In the genomic region with DNA sequence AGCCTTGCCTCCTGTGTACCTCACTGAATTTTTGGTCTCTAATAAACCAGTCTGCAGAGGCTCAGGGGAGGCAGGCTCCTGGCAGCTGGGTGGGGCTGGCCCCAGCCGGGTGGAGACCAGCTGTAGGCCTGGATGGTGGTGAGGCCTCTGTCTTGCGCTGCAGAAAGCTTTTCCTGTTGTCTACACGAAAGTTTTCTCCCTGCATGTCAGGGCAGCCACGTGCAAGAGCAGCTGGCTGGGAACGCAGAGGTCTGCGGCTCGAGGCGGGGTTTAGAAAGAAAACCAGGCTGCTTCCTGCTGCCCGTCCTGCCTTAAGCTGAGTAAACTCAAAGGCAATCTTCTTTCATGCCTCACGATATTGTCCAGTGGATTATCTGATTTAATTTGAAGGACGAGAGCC, we compare ENCODE assay signal across 9 cellular contexts. TPM values are rescaled to one million over a fixed set of nuclear protein-coding genes. Genes with fewer than 3 reads are reported as not detected.
DNase-seq lines count a peak whose midpoint lies in the region; ATAC-seq, FAIRE-seq and TF ChIP-seq lines count a peak whose summit lies in the region.
"Had no signal": no experiment of that assay in that cellular context is flagged by ENCODE, and none has a peak within 500 bp of the region (broad histone marks: within the 10 kb centered on the region; RNA-seq: fewer than 3 reads in every experiment).

No MANE protein-coding gene starts in this region.

- H3K36me3 ChIP-seq in ovary (no peaks in the 10 kb centered on the region), upper lobe of left lung (no peaks in the 10 kb centered on the region)

- CTCF ChIA-PET in activated CD8-positive, alpha-beta memory T cell treated with anti-CD3 and anti-CD28 coated beads, Interleukin-2, amount 10 ng/mL, durations not matched to agents 7 days and 5 days (lab: Charles Lee): interaction anchor here (0.7 to 2.5 kb wide), 7 partner anchors 9 to 129 kb away, joined by 3 to 13 read pairs (median 4); no protein-coding TSS in a partner anchor

- H3K4me1 Mint-ChIP-seq in activated CD8-positive, alpha-beta memory T cell treated with anti-CD3 and anti-CD28 coated beads, Interleukin-2, amount 10 ng/mL, durations not matched to agents 7 days and 5 days: peaks cover 27% of the 10 kb centered on the region

- no peaks in the 10 kb centered on the region for H3K36me3 Mint-ChIP-seq in activated CD8-positive, alpha-beta memory T cell treated with anti-CD3 and anti-CD28 coated beads, Interleukin-2, amount 10 ng/mL, durations not matched to agents 7 days and 5 days

- no peaks in the 10 kb centered on the region for H3K9me3 Mint-ChIP-seq in activated CD8-positive, alpha-beta memory T cell treated with anti-CD3 and anti-CD28 coated beads, Interleukin-2, amount 10 ng/mL, durations not matched to agents 7 days and 5 days (ENCODE audit: low read depth)

- DNase-seq in DMS 273 (lab: John Stamatoyannopoulos, UW; ENCODE audit: unreplicated experiment) (peak; percentile 38), DMS 273 treated with DMSO at 0.1 percent for 48 hours (lab: John Stamatoyannopoulos, UW) (no peak), epithelial cell of prostate (ENCODE audit: low read depth, low spot score) (peak; percentile 49), ovary (peak; percentile 70 to 76 (median 74)), upper lobe of left lung (peak in 1 of 2 donors; percentile 67), COLO829 (ENCODE audit: low spot score) (no peak), RCC 7860 (ENCODE audit: low spot score) (no peak)
- peak; percentile 86 for DNase-seq in activated CD8-positive, alpha-beta memory T cell treated with anti-CD3 and anti-CD28 coated beads, Interleukin-2, amount 10 ng/mL, durations not matched to agents 7 days and 5 days

- no peak for TF ChIP-seq POLR2A in ovary (IDR thresholded peaks at IDR 0.05)
- TF ChIP-seq POLR2A in upper lobe of left lung (IDR thresholded peaks at IDR 0.05): peak in 1 of 4 donors; percentile 50

- H3K4me3 ChIP-seq in ovary (peak overlapping the region; percentile 47), upper lobe of left lung (no peak overlapping the region)

- no peaks in the 10 kb centered on the region for H3K27me3 Mint-ChIP-seq in activated CD8-positive, alpha-beta memory T cell treated with anti-CD3 and anti-CD28 coated beads, Interleukin-2, amount 10 ng/mL, durations not matched to agents 7 days and 5 days

- H3K4me1 ChIP-seq in ovary (ENCODE audit: insufficient read depth) (peaks cover 16% of the 10 kb centered on the region), upper lobe of left lung (peaks cover 20 to 36% (median 30%) of the 10 kb centered on the region in 4 donors)

- H3K27ac ChIP-seq in epithelial cell of prostate: peak overlapping the region; percentile 74
- H3K27ac ChIP-seq in ovary: peak overlapping the region; percentile 82 to 92
- H3K27ac ChIP-seq in upper lobe of left lung: peak overlapping the region; percentile 70 to 79 (median 75)
- H3K27ac ChIP-seq: 22Rv1 had no signal

- H3K4me3 Mint-ChIP-seq in activated CD8-positive, alpha-beta memory T cell treated with anti-CD3 and anti-CD28 coated beads, Interleukin-2, amount 10 ng/mL, durations not matched to agents 7 days and 5 days: peak overlapping the region; percentile 3

- H3K9me3 ChIP-seq in ovary (no peaks in the 10 kb centered on the region), upper lobe of left lung (no peaks in the 10 kb centered on the region)

- FAIRE-seq in RCC 7860 (lab: Jason Lieb, UNC): no peak

- no peak for TF ChIP-seq EP300 in ovary (IDR thresholded peaks at IDR 0.05)
- no peak for TF ChIP-seq EP300 in upper lobe of left lung (IDR thresholded peaks at IDR 0.05)

- peak overlapping the region; percentile 79 for H3K27ac Mint-ChIP-seq in activated CD8-positive, alpha-beta memory T cell treated with anti-CD3 and anti-CD28 coated beads, Interleukin-2, amount 10 ng/mL, durations not matched to agents 7 days and 5 days

- no peak for TF ChIP-seq CTCF in ovary (IDR thresholded peaks at IDR 0.05)
- TF ChIP-seq CTCF in upper lobe of left lung (IDR thresholded peaks at IDR 0.05): no peak

- no peaks in the 10 kb centered on the region for H3K27me3 ChIP-seq in ovary
- H3K27me3 ChIP-seq in upper lobe of left lung: no peaks in the 10 kb centered on the region

- intact Hi-C loops in ovary (cut with DNase I): loop anchor here in 2 of 4 donors (5.0 kb wide), 1 partner anchor 37 kb away; no protein-coding TSS in a partner anchor

- WGBS in ovary, 3 donors: 1% methylated on average over 11 of the region's 11 CpGs
- 23 to 32% methylated on average over 10 to 11 of the region's 11 CpGs for WGBS in upper lobe of left lung, 2 donors

- peak; percentile 92 for ATAC-seq in activated CD8-positive, alpha-beta memory T cell treated with anti-CD3 and anti-CD28 coated beads, Interleukin-2, amount 10 ng/mL, durations not matched to agents 7 days and 5 days
- ATAC-seq in upper lobe of left lung (ENCODE audit: low FRiP score in 2 of 2): peak; percentile 72 to 73

RNA-seq across cellular contexts. Expression of gene SERPINF1, which starts 2.4 kb away (rescaled TPM):
- 1 to 10 TPM in 1 of 2 experiments, under 1 TPM in 1; 0.93 to 1.1 TPM for total RNA-seq in activated CD8-positive, alpha-beta memory T cell treated with anti-CD3 and anti-CD28 coated beads, Interleukin-2, amount 10 ng/mL, durations not matched to agents 7 days and 5 days
- total RNA-seq in ovary (100 to 1,000 TPM; 342 to 965 (median 417) TPM), upper lobe of left lung (100 to 1,000 TPM in 4 of 6 donors, 10 to 100 TPM in 2; 69.8 to 235 (median 114) TPM)
- 100 to 1,000 TPM; 439 to 670 TPM for polyA plus RNA-seq in ovary

RNA-seq across cellular contexts. Expression of gene SERPINF2, which starts 21.6 kb away (rescaled TPM):
- total RNA-seq in activated CD8-positive, alpha-beta memory T cell treated with anti-CD3 and anti-CD28 coated beads, Interleukin-2, amount 10 ng/mL, durations not matched to agents 7 days and 5 days: under 1 TPM; 0.18 to 0.19 TPM
- total RNA-seq in ovary (10 to 100 TPM in 3 of 7 donors, 1 to 10 TPM in 4; 2.6 to 45.2 (median 4.5) TPM), upper lobe of left lung (10 to 100 TPM in 5 of 6 donors, 1 to 10 TPM in 1; 4.6 to 48.2 (median 24.6) TPM)
- 1 to 10 TPM; 1.7 to 9.4 TPM for polyA plus RNA-seq in ovary

RNA-seq across cellular contexts. Expression of gene WDR81, which starts 39.8 kb away (rescaled TPM):
- 10 to 100 TPM; 28.7 to 32.1 TPM for total RNA-seq in activated CD8-positive, alpha-beta memory T cell treated with anti-CD3 and anti-CD28 coated beads, Interleukin-2, amount 10 ng/mL, durations not matched to agents 7 days and 5 days
- total RNA-seq in ovary (10 to 100 TPM; 26.7 to 59.4 (median 36.2) TPM), upper lobe of left lung (100 to 1,000 TPM in 2 of 6 donors, 10 to 100 TPM in 4; 47.4 to 162 (median 60.8) TPM)
- 10 to 100 TPM in 1 of 2 donors, 1 to 10 TPM in 1; 1.3 to 41.0 TPM for polyA plus RNA-seq in ovary

RNA-seq across cellular contexts. Expression of gene TLCD2, which starts 54.1 kb away (rescaled TPM):
- under 1 TPM; 0.20 to 0.28 TPM for total RNA-seq in activated CD8-positive, alpha-beta memory T cell treated with anti-CD3 and anti-CD28 coated beads, Interleukin-2, amount 10 ng/mL, durations not matched to agents 7 days and 5 days
- total RNA-seq in ovary (1 to 10 TPM; 1.5 to 9.1 (median 5.6) TPM), upper lobe of left lung (10 to 100 TPM; 11.3 to 24.7 (median 14.9) TPM)
- polyA plus RNA-seq in ovary: 1 to 10 TPM; 2.0 to 5.7 TPM

Comparison
In these comparisons a context has a peak if more than half of its experiments do, and no peak if none do; other contexts are left out.
1. DNase-seq: peak in DMS 273 (single experiment), activated CD8-positive, alpha-beta memory T cell treated with anti-CD3 and anti-CD28 coated beads, Interleukin-2, amount 10 ng/mL, durations not matched to agents 7 days and 5 days (single experiment), epithelial cell of prostate (single experiment) and ovary (5 of 5); none in DMS 273 treated with DMSO at 0.1 percent for 48 hours (single experiment), COLO829 (single experiment) and RCC 7860 (single experiment).
2. RNA of gene SERPINF1, which starts 2.4 kb away (total RNA-seq): 342 to 965 TPM in ovary and 69.8 to 235 TPM in upper lobe of left lung; 0.93 to 1.1 TPM in activated CD8-positive, alpha-beta memory T cell treated with anti-CD3 and anti-CD28 coated beads, Interleukin-2, amount 10 ng/mL, durations not matched to agents 7 days and 5 days; every median in the first group is over 10 times any median in the second.
3. Peak in every context shown above with its lines, with median percentiles within 50 percentile points of each other: H3K27ac ChIP-seq.